Comparison of ENCODE assay signal across 1 cellular context in genomic region chr3:152200476-152201422, GRCh38.
TF ChIP-seq lines count a peak whose summit lies in the region.

No MANE protein-coding gene starts in this region.

TF ChIP-seq in IMR-90, 13 proteins besides CTCF, POLR2A, EP300 and RAD21 (continued from another document):
- TF ChIP-seq RCOR1 (IDR thresholded peaks at IDR 0.05; ENCODE audit: insufficient replicate concordance, low read length) (no peak), FOS (IDR thresholded peaks at IDR 0.05; ENCODE audit: low read depth, low read length) (no peak), SMC3 (IDR thresholded peaks at IDR 0.05; ENCODE audit: low read depth, low read length) (no peak), MXI1 (IDR thresholded peaks at IDR 0.05; ENCODE audit: borderline replicate concordance, low read depth, low read length) (no peak), CEBPB (IDR thresholded peaks at IDR 0.05; ENCODE audit: low read depth, low read length) (no peak), MAZ (IDR thresholded peaks at IDR 0.05; ENCODE audit: borderline replicate concordance, low read depth, low read length) (no peak), RFX5 (IDR thresholded peaks at IDR 0.05; ENCODE audit: low read depth, low read length) (no peak)
- TF ChIP-seq, protein P1, sequence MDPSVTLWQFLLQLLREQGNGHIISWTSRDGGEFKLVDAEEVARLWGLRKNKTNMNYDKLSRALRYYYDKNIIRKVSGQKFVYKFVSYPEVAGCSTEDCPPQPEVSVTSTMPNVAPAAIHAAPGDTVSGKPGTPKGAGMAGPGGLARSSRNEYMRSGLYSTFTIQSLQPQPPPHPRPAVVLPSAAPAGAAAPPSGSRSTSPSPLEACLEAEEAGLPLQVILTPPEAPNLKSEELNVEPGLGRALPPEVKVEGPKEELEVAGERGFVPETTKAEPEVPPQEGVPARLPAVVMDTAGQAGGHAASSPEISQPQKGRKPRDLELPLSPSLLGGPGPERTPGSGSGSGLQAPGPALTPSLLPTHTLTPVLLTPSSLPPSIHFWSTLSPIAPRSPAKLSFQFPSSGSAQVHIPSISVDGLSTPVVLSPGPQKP (IDR thresholded peaks at IDR 0.05; ENCODE audit: borderline replicate concordance, low read depth, low read length): no peak
